In genomic region chr10:31999836-32000235, GRCh38 we compare ENCODE assay signal across 28 cellular contexts.
"Had no signal": no experiment of that assay in that cellular context is flagged by ENCODE, and none has a peak within 500 bp of the region (broad histone marks: within the 10 kb centered on the region; RNA-seq: fewer than 3 reads in every experiment).

No MANE protein-coding gene starts in this region.

- DNase-seq: cortex of kidney; dorsolateral prefrontal cortex; effector CD4-positive, alpha-beta T cell; gastrocnemius medialis; heart left ventricle; kidney; mucosa of descending colon; naive B cell; pancreas; right cardiac atrium; sigmoid colon; stimulated activated CD4-positive, alpha-beta T cell treated with anti-CD3 and anti-CD28 coated beads, Interleukin-2, amount 100 ng/mL, for 24 hours; stimulated activated CD4-positive, alpha-beta T cell treated with anti-CD3 and anti-CD28 coated beads, Interleukin-4, amount 100 ng/mL, for 24 hours; stimulated activated naive CD4-positive, alpha-beta T cell treated with Interleukin-2 at 50 U/mL for 16 hours; upper lobe of left lung; uterus had no signal

- H3K9me3 Mint-ChIP-seq: memory B cell; mesothelial cell of epicardium; naive B cell; natural killer cell treated with Interleukin-12 subunit alpha and Interleukin-12 subunit beta and Interleukin-15 and Interleukin-18, amount 100 ng/mL, for 72 hours; neural crest cell; stimulated activated effector memory CD8-positive, alpha-beta T cell treated with anti-CD3 and anti-CD28 coated beads, Interleukin-12 subunit alpha, Interleukin-12 subunit beta, amount 100 ng/mL, for 72 hours had no signal

- H3K27me3 ChIP-seq: dorsolateral prefrontal cortex, gastrocnemius medialis, heart left ventricle, hepatocyte, neutrophil, pancreas, sigmoid colon, tibial nerve, upper lobe of left lung, uterus had no signal

- H3K9me3 ChIP-seq: gastrocnemius medialis, heart left ventricle, mucosa of descending colon, neutrophil, pancreas, prostate gland, sigmoid colon, thoracic aorta, tibial nerve, upper lobe of left lung, uterus had no signal

- H3K27me3 Mint-ChIP-seq: memory B cell; naive B cell; natural killer cell treated with Interleukin-12 subunit alpha and Interleukin-12 subunit beta and Interleukin-15 and Interleukin-18, amount 100 ng/mL, for 72 hours had no signal

- H2AFZ ChIP-seq: hepatocyte had no signal

- ATAC-seq: gastrocnemius medialis; heart left ventricle; left lobe of liver; mucosa of descending colon; pancreas; right cardiac atrium; stimulated activated effector memory CD8-positive, alpha-beta T cell treated with anti-CD3 and anti-CD28 coated beads, Interleukin-12 subunit alpha, Interleukin-12 subunit beta, amount 100 ng/mL, for 72 hours had no signal

- H3K36me3 Mint-ChIP-seq: memory B cell; mesothelial cell of epicardium; naive B cell; natural killer cell treated with Interleukin-12 subunit alpha and Interleukin-12 subunit beta and Interleukin-15 and Interleukin-18, amount 100 ng/mL, for 72 hours; stimulated activated effector memory CD8-positive, alpha-beta T cell treated with anti-CD3 and anti-CD28 coated beads, Interleukin-12 subunit alpha, Interleukin-12 subunit beta, amount 100 ng/mL, for 72 hours had no signal

- H3K4me1 ChIP-seq: prostate gland, uterus had no signal

- H3K4me3 ChIP-seq: dorsolateral prefrontal cortex, gastrocnemius medialis, heart left ventricle, hepatocyte, lung, mucosa of descending colon, pancreas, prostate gland, sigmoid colon, thoracic aorta, tibial nerve, upper lobe of left lung, uterus had no signal

- H3K27ac ChIP-seq: dorsolateral prefrontal cortex, gastrocnemius medialis, heart left ventricle, hepatocyte, neutrophil, pancreas, prostate gland, sigmoid colon, thoracic aorta, upper lobe of left lung, uterus had no signal

- H3K36me3 ChIP-seq: gastrocnemius medialis, heart left ventricle, neutrophil, pancreas, prostate gland, sigmoid colon, thoracic aorta, tibial nerve, upper lobe of left lung, uterus had no signal

- H3K4me2 ChIP-seq: hepatocyte had no signal

- H3K79me2 ChIP-seq: hepatocyte had no signal

- H3K27ac Mint-ChIP-seq: memory B cell; mesothelial cell of epicardium; natural killer cell treated with Interleukin-12 subunit alpha and Interleukin-12 subunit beta and Interleukin-15 and Interleukin-18, amount 100 ng/mL, for 72 hours; stimulated activated effector memory CD8-positive, alpha-beta T cell treated with anti-CD3 and anti-CD28 coated beads, Interleukin-12 subunit alpha, Interleukin-12 subunit beta, amount 100 ng/mL, for 72 hours had no signal

- H3K4me3 Mint-ChIP-seq: memory B cell; mesothelial cell of epicardium; naive B cell; natural killer cell treated with Interleukin-12 subunit alpha and Interleukin-12 subunit beta and Interleukin-15 and Interleukin-18, amount 100 ng/mL, for 72 hours; neural crest cell; stimulated activated effector memory CD8-positive, alpha-beta T cell treated with anti-CD3 and anti-CD28 coated beads, Interleukin-12 subunit alpha, Interleukin-12 subunit beta, amount 100 ng/mL, for 72 hours had no signal
